In genomic region chr1:183166439-183166838, GRCh38 we compare ENCODE assay signal across 15 cellular contexts. TPM values are rescaled to one million over a fixed set of nuclear protein-coding genes. Genes with fewer than 3 reads are reported as not detected.
DNase-seq lines count a peak whose midpoint lies in the region; ATAC-seq and TF ChIP-seq lines count a peak whose summit lies in the region.
"Had no signal": no experiment of that assay in that cellular context is flagged by ENCODE, and none has a peak within 500 bp of the region (broad histone marks: within the 10 kb centered on the region; RNA-seq: fewer than 3 reads in every experiment).

No MANE protein-coding gene starts in this region.

- intact Hi-C loops in head of caudate nucleus (cut with DNase I) (no loop called here), PC-3 (cut with micrococcal nuclease) (no loop called here)

- H3K9me3 ChIP-seq in PC-3 (ENCODE audit: low read length), result no peaks in the 10 kb centered on the region
- H3K9me3 ChIP-seq: Caco-2 had no signal

- H4K20me1 ChIP-seq in PC-3 (ENCODE audit: low read length), result no peaks in the 10 kb centered on the region

- peaks cover 42% of the 10 kb centered on the region for H3K4me1 ChIP-seq in PC-3 (ENCODE audit: insufficient read depth, low read length)

- POLR2A ChIA-PET in RWPE1 (lab: Yijun Ruan, JAX; ENCODE audit: low non-redundant PET), result no interaction called here
- POLR2A ChIA-PET in PC-3 (lab: Charles Lee; ENCODE audit: unreplicated experiment), result no interaction called here

- H3K79me2 ChIP-seq in PC-3 (ENCODE audit: low read length), result no peaks in the 10 kb centered on the region

- DNase-seq in RWPE1 (ENCODE audit: low spot score) (no peak), caudate nucleus (lab: John Stamatoyannopoulos, UW) (peak in 31 of 61 donors; percentile 1 to 78 (median 21)), head of caudate nucleus (peak in 40 of 42 donors; percentile 21 to 85 (median 52)), putamen (ENCODE audit: low spot score) (peak; percentile 47), PC-3 (no peak), COLO829 (ENCODE audit: low spot score) (no peak)
- DNase-seq: C1 segment of cervical spinal cord; Caco-2; CD4-positive, alpha-beta memory T cell; DMS153; DND-41; GM23248; H7; HCEC 1CT had no signal

- H3F3A ChIP-seq in PC-3 (ENCODE audit: low read length, unreplicated experiment), result peaks cover 13% of the 10 kb centered on the region

- BruUV-seq in PC-3 (replicated peaks; lab: Mats Ljungman, UMichigan), result no TSS peak

- H3K27ac ChIP-seq in RWPE1, result peak overlapping the region; percentile 89
- H3K27ac ChIP-seq in caudate nucleus (ENCODE audit: low read depth, low read length), result no peak overlapping the region
- H3K27ac ChIP-seq in PC-3 (ENCODE audit: low read length), result no peak overlapping the region
- H3K27ac ChIP-seq: GM23248 had no signal

- no peaks in the 10 kb centered on the region for H3K27me3 ChIP-seq in PC-3 (ENCODE audit: low read length)

- H2AFZ ChIP-seq in PC-3 (ENCODE audit: low read length), result no peak overlapping the region
- H2AFZ ChIP-seq: GM23248 had no signal

- no peaks in the 10 kb centered on the region for H3K9me2 ChIP-seq in PC-3 (replicated peaks; ENCODE audit: low read length)

- no peak for TF ChIP-seq CTCF in RWPE1 (conservative IDR thresholded peaks at IDR 0.05; ENCODE audit: low read depth)
- TF ChIP-seq CTCF in PC-3 (conservative IDR thresholded peaks at IDR 0.05; ENCODE audit: low read depth, low read length), result no peak

- H3K9ac ChIP-seq in PC-3 (ENCODE audit: low read length), result no peak overlapping the region
- H3K9ac ChIP-seq: GM23248 had no signal

- ATAC-seq in PC-3, result no peak
- ATAC-seq in GM19467 (IDR thresholded peaks at IDR 0.05; ENCODE audit: unreplicated experiment), result no peak

- no peak overlapping the region for H3K4me2 ChIP-seq in PC-3 (ENCODE audit: low read length)

- no peak overlapping the region for H3K4me3 ChIP-seq in PC-3 (ENCODE audit: low read length)
- H3K4me3 ChIP-seq: GM23248 had no signal

- CTCF ChIA-PET in RWPE1 (lab: Yijun Ruan, JAX), result no interaction called here
- CTCF ChIA-PET in PC-3 (lab: Charles Lee), result no interaction called here

- no peaks in the 10 kb centered on the region for H3K36me3 ChIP-seq in PC-3 (ENCODE audit: low read depth, low read length)

RNA-seq across cellular contexts. Expression of gene LAMC2, which starts 19.6 kb away (rescaled TPM):
- total RNA-seq in PC-3 (2014; rRNA removed), result 105 and 127 TPM in 2 replicates
- total RNA-seq: CD4-positive, alpha-beta memory T cell had no signal

Comparison
In these comparisons a context has a peak if more than half of its experiments do, and no peak if none do; other contexts are left out.
1. DNase-seq: peak in caudate nucleus (31 of 61), head of caudate nucleus (40 of 42) and putamen (single experiment); none in RWPE1 (single experiment), PC-3 (single experiment) and COLO829 (single experiment).